10 cellular contexts compared by ENCODE assay signal in genomic region chr14:45838597-45838996, GRCh38.
DNase-seq lines count a peak whose midpoint lies in the region; ATAC-seq, FAIRE-seq and TF ChIP-seq lines count a peak whose summit lies in the region.
"Had no signal": no experiment of that assay in that cellular context is flagged by ENCODE, and none has a peak within 500 bp of the region (broad histone marks: within the 10 kb centered on the region; RNA-seq: fewer than 3 reads in every experiment).

No MANE protein-coding gene starts in this region.

- ATAC-seq in GM21367 (IDR thresholded peaks at IDR 0.05; ENCODE audit: unreplicated experiment), result no peak
- no peak for ATAC-seq in left lung

- no peaks in the 10 kb centered on the region for H3K4me1 ChIP-seq in left lung

- H3K27ac ChIP-seq in left lung, result no peak overlapping the region

- no peak for FAIRE-seq in bronchial epithelial cell (lab: Jason Lieb, UNC)
- FAIRE-seq: GM18507 had no signal

- H3K27me3 ChIP-seq in bronchial epithelial cell (ENCODE audit: control insufficient read depth, insufficient read depth, low read length) (no peaks in the 10 kb centered on the region), left lung (no peaks in the 10 kb centered on the region)

- peak; percentile 16 for DNase-seq in SIG-M5 treated with dmso at 0.1 percent for 504 hours (lab: John Stamatoyannopoulos, UW; ENCODE audit: unreplicated experiment)
- DNase-seq in SIG-M5 (lab: John Stamatoyannopoulos, UW), result no peak
- DNase-seq in NCI-H146 (lab: John Stamatoyannopoulos, UW), result peak; percentile 30
- DNase-seq in bronchial epithelial cell (ENCODE audit: low read depth), result peak; percentile 41
- DNase-seq in superior temporal gyrus (ENCODE audit: extremely low spot score), result peak; percentile 61
- no peak for DNase-seq in left lung
- DNase-seq in ureter (ENCODE audit: low spot score), result no peak
- DNase-seq: activated CD8-positive, alpha-beta memory T cell treated with anti-CD3 and anti-CD28 coated beads for 24 hours had no signal

- H3K36me3 ChIP-seq in bronchial epithelial cell (ENCODE audit: control insufficient read depth, insufficient read depth, low read length), result no peaks in the 10 kb centered on the region
- H3K36me3 ChIP-seq in left lung, result no peaks in the 10 kb centered on the region

- intact Hi-C loops in left lung (cut with DNase I), result no loop called here

- H3K9me3 ChIP-seq in left lung, result peaks cover 0 to 3% of the 10 kb centered on the region in 2 donors

- peak; percentile 9 for TF ChIP-seq CTCF in bronchial epithelial cell (IDR thresholded peaks at IDR 0.05; ENCODE audit: insufficient read depth, low read length, severe bottlenecking)
- TF ChIP-seq CTCF in left lung (IDR thresholded peaks at IDR 0.05), result no peak

- H3K4me3 ChIP-seq in bronchial epithelial cell (ENCODE audit: low read depth, low read length) (no peak overlapping the region), left lung (no peak overlapping the region)

Comparison
In these comparisons a context has a peak if more than half of its experiments do, and no peak if none do; other contexts are left out.
1. DNase-seq: peak in SIG-M5 treated with dmso at 0.1 percent for 504 hours (single experiment), NCI-H146 (single experiment), bronchial epithelial cell (single experiment) and superior temporal gyrus (single experiment); none in SIG-M5 (single experiment), left lung (0 of 2) and ureter (single experiment).